Comparison of ENCODE assay signal across 8 cellular contexts in genomic region chr2:129233751-129234406, GRCh38.
DNase-seq lines count a peak whose midpoint lies in the region; ATAC-seq and TF ChIP-seq lines count a peak whose summit lies in the region.
"Had no signal": no experiment of that assay in that cellular context is flagged by ENCODE, and none has a peak within 500 bp of the region (broad histone marks: within the 10 kb centered on the region; RNA-seq: fewer than 3 reads in every experiment).

No MANE protein-coding gene starts in this region.

- no peaks in the 10 kb centered on the region for H3K79me2 ChIP-seq in fibroblast of lung (ENCODE audit: control insufficient read depth, insufficient read depth, low read length)

- H3K4me1 ChIP-seq in fibroblast of lung (ENCODE audit: control insufficient read depth, extremely low read depth, insufficient read depth, low read length), result no peaks in the 10 kb centered on the region
- H3K4me1 ChIP-seq in naive thymus-derived CD4-positive, alpha-beta T cell (ENCODE audit: control insufficient read depth in 2 of 2, insufficient read depth in 2 of 2, low read length in 2 of 2), result no peaks in the 10 kb centered on the region

- no peak overlapping the region for H3K4me2 ChIP-seq in fibroblast of lung (ENCODE audit: extremely low read depth, insufficient read depth, low read length)

- TF ChIP-seq CTCF in GM20000 (IDR thresholded peaks at IDR 0.05; ENCODE audit: extremely low read depth, missing control alignments) (no peak), NB4 (IDR thresholded peaks at IDR 0.05; ENCODE audit: low read depth, low read length) (peak; percentile 20), fibroblast of lung (conservative IDR thresholded peaks at IDR 0.05 in 1 of 2, IDR thresholded peaks at IDR 0.05 in 1 of 2; ENCODE audit: low read depth in 1 of 2, low read length in 2 of 2) (no peak), progenitor cell of endocrine pancreas (IDR thresholded peaks at IDR 0.05; ENCODE audit: unreplicated experiment) (peak; percentile 41)

- no peaks in the 10 kb centered on the region for H3K27me3 Mint-ChIP-seq in progenitor cell of endocrine pancreas
- H3K27me3 Mint-ChIP-seq in naive thymus-derived CD4-positive, alpha-beta T cell, result peaks cover 0 to 5% (median 0%) of the 10 kb centered on the region in 5 donors

- intact Hi-C loops in naive thymus-derived CD4-positive, alpha-beta T cell (cut with micrococcal nuclease), result no loop called here

- no peak for TF ChIP-seq POLR2A in NB4 (IDR thresholded peaks at IDR 0.05; ENCODE audit: extremely low read depth, insufficient read length)

- peaks cover 7% of the 10 kb centered on the region for H3K9me3 Mint-ChIP-seq in progenitor cell of endocrine pancreas (ENCODE audit: low read depth)
- peaks cover 0 to 10% (median 4%) of the 10 kb centered on the region in 11 donors for H3K9me3 Mint-ChIP-seq in naive thymus-derived CD4-positive, alpha-beta T cell

- no peak for ATAC-seq in HG02852 (IDR thresholded peaks at IDR 0.05; ENCODE audit: unreplicated experiment)
- ATAC-seq in naive thymus-derived CD4-positive, alpha-beta T cell, result no peak

- no peaks in the 10 kb centered on the region for H3K9me3 ChIP-seq in fibroblast of lung (ENCODE audit: control insufficient read depth, insufficient read depth, low read depth, low read length)
- no peaks in the 10 kb centered on the region for H3K9me3 ChIP-seq in naive thymus-derived CD4-positive, alpha-beta T cell (ENCODE audit: control insufficient read depth in 2 of 3, low read length in 3 of 3)

- no peaks in the 10 kb centered on the region for H3K36me3 ChIP-seq in fibroblast of lung (ENCODE audit: control insufficient read depth, insufficient read depth, low read length)
- no peaks in the 10 kb centered on the region for H3K36me3 ChIP-seq in naive thymus-derived CD4-positive, alpha-beta T cell (ENCODE audit: control insufficient read depth in 2 of 3, insufficient read depth in 3 of 3, low read length in 3 of 3)

- H2AFZ ChIP-seq in fibroblast of lung (ENCODE audit: low read length), result no peak overlapping the region

- H3K9ac ChIP-seq in fibroblast of lung (ENCODE audit: insufficient read depth, low read length), result no peak overlapping the region

- H3K4me3 ChIP-seq in NB4 (ENCODE audit: low read depth, low read length) (no peak overlapping the region), fibroblast of lung (replicated peaks in 1 of 4; ENCODE audit: control extremely low read depth in 1 of 4, insufficient read depth in 1 of 4, low read depth in 3 of 4, low read length in 4 of 4) (no peak overlapping the region)
- no peak overlapping the region for H3K4me3 ChIP-seq in naive thymus-derived CD4-positive, alpha-beta T cell (ENCODE audit: low read length)

- CTCF ChIA-PET in naive thymus-derived CD4-positive, alpha-beta T cell (lab: Charles Lee), result interaction anchor here (0.7 kb wide), 1 partner anchor 12 kb away, joined by 4 read pairs; no protein-coding TSS in a partner anchor

- DNase-seq in GM20000 (ENCODE audit: low spot score) (peak; percentile 22), NB4 (ENCODE audit: low read depth) (peak; percentile 51), fibroblast of lung (ENCODE audit: low read depth in 2 of 2) (peak; percentile 4 to 11), progenitor cell of endocrine pancreas (ENCODE audit: low spot score, unreplicated experiment) (no peak), NCI-H146 treated with DMSO at 0.1 percent for 48 hours (lab: John Stamatoyannopoulos, UW; ENCODE audit: unreplicated experiment) (no peak)
- no peak for DNase-seq in naive thymus-derived CD4-positive, alpha-beta T cell
- DNase-seq: naive B cell had no signal

- no peak overlapping the region for H3K4me3 Mint-ChIP-seq in progenitor cell of endocrine pancreas (ENCODE audit: low read depth)
- no peak overlapping the region for H3K4me3 Mint-ChIP-seq in naive thymus-derived CD4-positive, alpha-beta T cell
- H3K4me3 Mint-ChIP-seq: naive B cell had no signal

- POLR2A ChIA-PET in naive thymus-derived CD4-positive, alpha-beta T cell (lab: Charles Lee), result no interaction called here

- H3K27me3 ChIP-seq in fibroblast of lung (ENCODE audit: control insufficient read depth, insufficient read depth, low read length), result no peaks in the 10 kb centered on the region
- no peaks in the 10 kb centered on the region for H3K27me3 ChIP-seq in naive thymus-derived CD4-positive, alpha-beta T cell (ENCODE audit: control insufficient read depth in 2 of 2, insufficient read depth in 2 of 2, low read length in 2 of 2)

- H3K4me1 Mint-ChIP-seq in progenitor cell of endocrine pancreas (ENCODE audit: low read depth), result no peaks in the 10 kb centered on the region
- H3K4me1 Mint-ChIP-seq in naive thymus-derived CD4-positive, alpha-beta T cell, result no peaks in the 10 kb centered on the region
- H3K4me1 Mint-ChIP-seq: naive B cell had no signal

- H3K27ac ChIP-seq in fibroblast of lung (ENCODE audit: insufficient read depth, low read length), result no peak overlapping the region
- no peak overlapping the region for H3K27ac ChIP-seq in naive thymus-derived CD4-positive, alpha-beta T cell (ENCODE audit: low read depth, low read length)

- H3K27ac Mint-ChIP-seq in progenitor cell of endocrine pancreas, result no peak overlapping the region
- H3K27ac Mint-ChIP-seq in naive thymus-derived CD4-positive, alpha-beta T cell, result no peak overlapping the region
- H3K27ac Mint-ChIP-seq: naive B cell had no signal

- no peaks in the 10 kb centered on the region for H3K36me3 Mint-ChIP-seq in progenitor cell of endocrine pancreas (ENCODE audit: insufficient read depth)
- no peaks in the 10 kb centered on the region for H3K36me3 Mint-ChIP-seq in naive thymus-derived CD4-positive, alpha-beta T cell
- H3K36me3 Mint-ChIP-seq: naive B cell had no signal

- H4K20me1 ChIP-seq in fibroblast of lung (ENCODE audit: control insufficient read depth, extremely low read depth, insufficient read depth, low read length), result no peaks in the 10 kb centered on the region

Comparison
In these comparisons a context has a peak if more than half of its experiments do, and no peak if none do; other contexts are left out.
1. DNase-seq: peak in GM20000 (single experiment), NB4 (single experiment) and fibroblast of lung (2 of 2); none in progenitor cell of endocrine pancreas (single experiment), NCI-H146 treated with DMSO at 0.1 percent for 48 hours (single experiment) and naive thymus-derived CD4-positive, alpha-beta T cell (0 of 9).
2. CTCF ChIP-seq: peak in NB4 (single experiment) and progenitor cell of endocrine pancreas (single experiment); none in GM20000 (single experiment) and fibroblast of lung (0 of 2).